ENCODE assay signal across 33 cellular contexts in genomic region chr5:80722916-80723315, GRCh38.
"Had no signal": no experiment of that assay in that cellular context is flagged by ENCODE, and none has a peak within 500 bp of the region (broad histone marks: within the 10 kb centered on the region; RNA-seq: fewer than 3 reads in every experiment).

No MANE protein-coding gene starts in this region.

- FAIRE-seq: astrocyte, bronchial epithelial cell had no signal

- DNase-seq: activated effector memory CD4-positive, alpha-beta T cell treated with anti-CD3 and anti-CD28 coated beads, Interleukin-2, amount 50 U/mL, for 16 hours; activated effector memory CD4-positive, alpha-beta T cell treated with Interleukin-2 at 50 U/mL for 16 hours; activated gamma-delta T cell; activated gamma-delta T cell treated with Interleukin-2 at 50 U/mL for 16 hours; activated naive CD4-positive, alpha-beta T cell; activated naive CD4-positive, alpha-beta T cell treated with anti-CD3 and anti-CD28 coated beads for 36 hours; activated naive CD4-positive, alpha-beta T cell treated with anti-CD3 and anti-CD28 coated beads, Interleukin-2, amount 10 ng/mL, durations not matched to agents 7 days and 5 days; activated naive CD4-positive, alpha-beta T cell treated with anti-CD3 and anti-CD28 coated beads, Interleukin-2, amount 50 U/mL, for 16 hours; activated naive CD4-positive, alpha-beta T cell treated with Interleukin-2 at 50 U/mL for 16 hours; activated naive CD8-positive, alpha-beta T cell treated with anti-CD3 and anti-CD28 coated beads for 36 hours; activated naive CD8-positive, alpha-beta T cell treated with anti-CD3 and anti-CD28 coated beads, Interleukin-2, amount 10 ng/mL, durations not matched to agents 7 days and 5 days; activated naive CD8-positive, alpha-beta T cell treated with anti-CD3 and anti-CD28 coated beads, Interleukin-2, amount 50 U/mL, for 24 hours; activated T-cell treated with anti-CD3 and anti-CD28 coated beads, Interleukin-2, amount 50 U/mL, for 24 hours; activated T-cell treated with anti-CD3 and anti-CD28 coated beads, Interleukin-2, amount 50 U/mL, for 4 hours; activated T-cell treated with anti-CD3 and anti-CD28 coated beads, Interleukin-2, amount 50 U/mL, for 48 hours; activated T-cell treated with anti-CD3 and anti-CD28 coated beads, Interleukin-2, amount 50 U/mL, for 72 hours; adrenal gland; amniotic stem cell; amygdala; anterior cingulate cortex; aorta; body of pancreas; brain microvascular endothelial cell; caudate nucleus; central memory CD4-positive, alpha-beta T cell; cerebellar nuclear complex had no signal

- H3K36me3 ChIP-seq: breast epithelium, cardiac muscle cell had no signal

- ATAC-seq: activated naive CD4-positive, alpha-beta T cell treated with anti-CD3 and anti-CD28 coated beads, Interleukin-2, amount 50 U/mL, for 72 hours; activated naive CD8-positive, alpha-beta T cell treated with anti-CD3 and anti-CD28 coated beads, Interleukin-2, amount 50 U/mL, for 24 hours; activated T-cell treated with anti-CD3 and anti-CD28 coated beads, Interleukin-2, amount 50 U/mL, for 4 hours; activated T-cell treated with anti-CD3 and anti-CD28 coated beads, Interleukin-2, amount 50 U/mL, for 72 hours; activated T-helper 17 cell treated with anti-CD3 and anti-CD28 coated beads, Interleukin-2, amount 50 U/mL, for 72 hours; body of pancreas had no signal

- H3K27ac ChIP-seq: adrenal gland, ascending aorta, body of pancreas, brain microvascular endothelial cell, breast epithelium, cardiac muscle cell had no signal

- H3K4me3 ChIP-seq: adrenal gland, ascending aorta, body of pancreas, breast epithelium, cardiac muscle cell had no signal

- H3K27me3 ChIP-seq: adrenal gland, ascending aorta, body of pancreas, brain microvascular endothelial cell, breast epithelium, cardiac muscle cell had no signal

- H3K4me1 ChIP-seq: adrenal gland, ascending aorta, body of pancreas, breast epithelium had no signal

- H3K9me3 ChIP-seq: adrenal gland, ascending aorta, body of pancreas had no signal
